ENCODE assay signal across 10 cellular contexts in the genomic region with DNA sequence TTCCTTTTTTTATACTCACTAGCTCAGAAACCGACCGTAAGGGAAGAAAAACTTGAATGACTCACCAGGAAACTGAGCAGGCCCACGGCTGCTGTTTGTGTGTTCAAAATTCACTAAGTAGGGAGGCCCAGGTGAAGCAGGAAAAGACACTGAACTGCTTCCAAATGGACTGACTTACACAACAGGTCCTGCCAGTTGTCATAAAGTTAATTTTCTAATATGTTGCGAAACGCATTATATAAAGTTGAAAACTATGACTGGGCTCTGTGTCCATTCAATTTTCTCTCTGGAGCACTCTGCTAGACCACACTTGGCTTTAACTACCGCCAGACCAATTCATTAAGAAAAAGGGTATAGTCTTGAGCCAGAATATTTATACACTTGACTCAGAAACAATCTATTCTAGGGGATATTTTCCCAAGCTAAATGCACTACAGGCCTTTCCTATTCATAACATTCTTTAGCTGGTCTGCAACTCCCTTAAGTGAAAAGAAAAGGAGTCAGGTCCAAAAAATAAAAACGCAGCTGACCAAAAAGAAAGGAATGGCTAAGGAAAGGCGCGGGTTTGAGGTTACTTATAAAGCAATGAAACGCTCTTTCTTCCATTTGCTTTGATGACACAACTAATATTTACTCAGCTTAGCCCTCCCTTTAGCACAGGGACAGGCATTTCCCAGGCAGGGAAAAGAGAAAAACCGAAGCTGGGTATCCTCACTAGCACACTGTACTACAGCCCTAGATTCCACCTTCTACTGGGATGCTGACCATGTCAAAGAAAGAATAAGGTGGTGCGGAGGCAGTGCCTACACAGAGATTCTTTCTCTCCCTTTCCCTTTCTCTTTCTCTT.
DNase-seq lines count a peak whose midpoint lies in the region; ATAC-seq and TF ChIP-seq lines count a peak whose summit lies in the region.
"Had no signal": no experiment of that assay in that cellular context is flagged by ENCODE, and none has a peak within 500 bp of the region (broad histone marks: within the 10 kb centered on the region; RNA-seq: fewer than 3 reads in every experiment).

No MANE protein-coding gene starts in this region.

- no peaks in the 10 kb centered on the region for H3K36me3 ChIP-seq in SK-N-SH (replicated peaks in 1 of 2; ENCODE audit: control insufficient read depth in 1 of 2, insufficient read depth in 2 of 2, low read length in 1 of 2)

- H3K4me3 ChIP-seq in SK-N-SH (ENCODE audit: low read depth in 2 of 2, low read length in 1 of 2) (no peak overlapping the region; a peak in 2 of 4 replicates), fibroblast of the aortic adventitia (ENCODE audit: low read depth, low read length) (no peak overlapping the region), retinal pigment epithelial cell (ENCODE audit: low read length) (no peak overlapping the region)

- peak overlapping the region; percentile 44 for H3K4me2 ChIP-seq in SK-N-SH

- peaks cover 46% of the 10 kb centered on the region for H3K4me1 Mint-ChIP-seq in Calu3 (ENCODE audit: low read depth, unreplicated experiment)

- TF ChIP-seq CTCF in Calu3 (IDR thresholded peaks at IDR 0.05; ENCODE audit: unreplicated experiment) (no peak), SK-N-SH (IDR thresholded peaks at IDR 0.05) (no peak), fibroblast of the aortic adventitia (IDR thresholded peaks at IDR 0.05; ENCODE audit: insufficient read depth, low read length) (no peak), retinal pigment epithelial cell (conservative IDR thresholded peaks at IDR 0.05; ENCODE audit: low read depth, low read length) (no peak)

- peak overlapping the region; percentile 77 for H2AFZ ChIP-seq in SK-N-SH (ENCODE audit: low read depth)

- POLR2A ChIA-PET in SK-N-SH (lab: Yijun Ruan, JAX), result no interaction called here

- H3K79me2 ChIP-seq in SK-N-SH (ENCODE audit: insufficient read depth), result no peaks in the 10 kb centered on the region

- no peaks in the 10 kb centered on the region for H3K27me3 ChIP-seq in SK-N-SH (ENCODE audit: insufficient read depth)

- no peak overlapping the region; the same call in 1 of the 2 replicates for H3K9ac ChIP-seq in SK-N-SH

- peaks cover 3 to 6% of the 10 kb centered on the region in 2 experiments; a peak in 2 of 4 replicates for H3K4me1 ChIP-seq in SK-N-SH (ENCODE audit: control insufficient read depth in 1 of 2, insufficient read depth in 2 of 2, low read depth in 1 of 2, low read length in 1 of 2)

- no peaks in the 10 kb centered on the region for H3K9me3 ChIP-seq in SK-N-SH

- TF ChIP-seq RAD21 in SK-N-SH (IDR thresholded peaks at IDR 0.05; ENCODE audit: low read length), result no peak

- TF ChIP-seq EP300 in SK-N-SH (IDR thresholded peaks at IDR 0.05; ENCODE audit: borderline replicate concordance in 1 of 2, low read depth in 1 of 2, low read length in 1 of 2), result peak in 1 of 2 experiments; percentile 67; a peak in 2 of 4 replicates

- H3K27ac ChIP-seq in SK-N-SH (ENCODE audit: low read depth in 2 of 2, low read length in 1 of 2), result peak overlapping the region; percentile 76 to 83

- peak overlapping the region; percentile 48 for H3K27ac Mint-ChIP-seq in Calu3 (ENCODE audit: unreplicated experiment)
- H3K27ac Mint-ChIP-seq: activated CD8-positive, alpha-beta T cell treated with anti-CD3 and anti-CD28 coated beads, Interleukin-2, amount 10 ng/mL, durations not matched to agents 7 days and 5 days had no signal

- CTCF ChIA-PET in Calu3 (lab: Charles Lee) (interaction anchor here (0.6 to 1.2 kb wide), 7 partner anchors 14 to 827 kb away, joined by 3 to 13 read pairs (median 3); no protein-coding TSS in a partner anchor), SK-N-SH (lab: Yijun Ruan, JAX) (no interaction called here)

- H3F3A ChIP-seq in SK-N-SH (replicated peaks; ENCODE audit: insufficient read depth), result peaks cover 19% of the 10 kb centered on the region

- ATAC-seq in GM18870 (IDR thresholded peaks at IDR 0.05; ENCODE audit: unreplicated experiment), result no peak
- ATAC-seq in HG03457 (IDR thresholded peaks at IDR 0.05; ENCODE audit: unreplicated experiment), result no peak
- ATAC-seq: activated CD8-positive, alpha-beta T cell treated with anti-CD3 and anti-CD28 coated beads, Interleukin-2, amount 10 ng/mL, durations not matched to agents 7 days and 5 days had no signal

- 37% methylated on average over 12 of the region's 12 CpGs for WGBS in SK-N-SH (ENCODE audit: low lambda C conversion rate)

- no peaks in the 10 kb centered on the region for H3K9me2 ChIP-seq in SK-N-SH

- intact Hi-C loops in Calu3 (cut with micrococcal nuclease; ENCODE audit: unreplicated experiment), result loop anchor here (1.0 to 5.0 kb wide), 4 partner anchors 63 to 282 kb away; no protein-coding TSS in a partner anchor

- H4K20me1 ChIP-seq in SK-N-SH (ENCODE audit: insufficient read depth), result no peaks in the 10 kb centered on the region

- DNase-seq in Calu3, result peak; percentile 77
- DNase-seq in SK-N-SH, result no peak
- peak; percentile 78 for DNase-seq in fibroblast of the aortic adventitia (ENCODE audit: low read depth)
- DNase-seq in retinal pigment epithelial cell (ENCODE audit: low read depth), result peak; percentile 38
- no peak for DNase-seq in activated CD4-positive, CD25-positive, alpha-beta regulatory T cell treated with anti-CD3 and anti-CD28 coated beads, Interleukin-2, amount 50 U/mL, for 72 hours
- no peak for DNase-seq in NCI-H748 treated with DMSO at 0.1 percent for 48 hours (lab: John Stamatoyannopoulos, UW)
- DNase-seq: activated CD8-positive, alpha-beta T cell treated with anti-CD3 and anti-CD28 coated beads, Interleukin-2, amount 10 ng/mL, durations not matched to agents 7 days and 5 days; stimulated activated CD4-positive, alpha-beta T cell treated with anti-CD3 and anti-CD28 coated beads, Interleukin-4, amount 100 ng/mL, for 4 hours had no signal

- no peaks in the 10 kb centered on the region for H3K9me3 Mint-ChIP-seq in Calu3 (ENCODE audit: low read depth, unreplicated experiment)

- no peaks in the 10 kb centered on the region for H3K27me3 Mint-ChIP-seq in Calu3 (ENCODE audit: unreplicated experiment)

- no TSS peak for BruUV-seq in Calu3 (replicated peaks; lab: Mats Ljungman, UMichigan)

- H3K4me3 Mint-ChIP-seq in Calu3 (ENCODE audit: low read depth, unreplicated experiment), result peak overlapping the region; percentile 2
- H3K4me3 Mint-ChIP-seq: activated CD8-positive, alpha-beta T cell treated with anti-CD3 and anti-CD28 coated beads, Interleukin-2, amount 10 ng/mL, durations not matched to agents 7 days and 5 days had no signal

- no peaks in the 10 kb centered on the region for H3K36me3 Mint-ChIP-seq in Calu3 (ENCODE audit: insufficient read depth, unreplicated experiment)

TF ChIP-seq in SK-N-SH, 30 proteins besides CTCF, POLR2A, EP300 and RAD21:
- TF ChIP-seq POLR2AphosphoS5 (IDR thresholded peaks at IDR 0.05; ENCODE audit: low read depth, low read length) (no peak; the same call in 1 of the 2 replicates), SMC3 (IDR thresholded peaks at IDR 0.05; ENCODE audit: low read depth, low read length) (0 out of 2 replicates have a peak, but pooled peaks have one; percentile 0), FOSL2 (IDR thresholded peaks at IDR 0.05; ENCODE audit: borderline replicate concordance, low read depth) (peak; percentile 83), YY1 (IDR thresholded peaks at IDR 0.05; ENCODE audit: low read depth) (no peak), JUND (IDR thresholded peaks at IDR 0.05) (peak; percentile 74), TCF12 (IDR thresholded peaks at IDR 0.05) (peak; percentile 70)
- TF ChIP-seq, protein P1, sequence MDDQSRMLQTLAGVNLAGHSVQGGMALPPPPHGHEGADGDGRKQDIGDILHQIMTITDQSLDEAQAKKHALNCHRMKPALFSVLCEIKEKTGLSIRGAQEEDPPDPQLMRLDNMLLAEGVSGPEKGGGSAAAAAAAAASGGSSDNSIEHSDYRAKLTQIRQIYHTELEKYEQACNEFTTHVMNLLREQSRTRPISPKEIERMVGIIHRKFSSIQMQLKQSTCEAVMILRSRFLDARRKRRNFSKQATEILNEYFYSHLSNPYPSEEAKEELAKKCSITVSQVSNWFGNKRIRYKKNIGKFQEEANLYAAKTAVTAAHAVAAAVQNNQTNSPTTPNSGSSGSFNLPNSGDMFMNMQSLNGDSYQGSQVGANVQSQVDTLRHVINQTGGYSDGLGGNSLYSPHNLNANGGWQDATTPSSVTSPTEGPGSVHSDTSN (IDR thresholded peaks at IDR 0.05), result 0 out of 2 replicates have a peak, but pooled peaks have one; percentile 4

Comparison
In these comparisons a context has a peak if more than half of its experiments do, and no peak if none do; other contexts are left out.
1. DNase-seq: peak in Calu3 (single experiment), fibroblast of the aortic adventitia (single experiment) and retinal pigment epithelial cell (single experiment); none in SK-N-SH (single experiment), activated CD4-positive, CD25-positive, alpha-beta regulatory T cell treated with anti-CD3 and anti-CD28 coated beads, Interleukin-2, amount 50 U/mL, for 72 hours (single experiment) and NCI-H748 treated with DMSO at 0.1 percent for 48 hours (single experiment).